18 cellular contexts compared by ENCODE assay signal in the genomic region with DNA sequence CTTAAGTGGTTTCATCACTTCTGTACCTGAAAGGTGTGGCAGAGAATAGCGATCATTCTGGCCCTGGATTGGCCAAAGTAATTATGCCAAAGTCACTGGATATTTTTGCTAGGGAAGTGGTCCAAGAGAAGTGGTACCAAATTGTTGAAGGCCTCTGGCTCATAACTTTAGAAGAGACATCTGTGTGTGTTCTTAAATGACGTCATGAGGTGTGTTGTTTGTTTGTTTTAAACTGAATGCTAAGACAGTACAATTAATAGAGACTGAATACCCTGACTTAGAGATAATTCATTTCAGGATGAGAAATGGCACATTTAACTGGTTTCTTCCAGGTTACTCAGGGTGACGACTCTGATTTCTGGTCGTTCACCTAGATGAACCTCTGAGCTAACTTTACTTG. TPM values are rescaled to one million over a fixed set of nuclear protein-coding genes. Genes with fewer than 3 reads are reported as not detected.
DNase-seq lines count a peak whose midpoint lies in the region; ATAC-seq and TF ChIP-seq lines count a peak whose summit lies in the region.
"Had no signal": no experiment of that assay in that cellular context is flagged by ENCODE, and none has a peak within 500 bp of the region (broad histone marks: within the 10 kb centered on the region; RNA-seq: fewer than 3 reads in every experiment).

No MANE protein-coding gene starts in this region.

- no peak for DNase-seq in activated CD4-positive, alpha-beta T cell treated with anti-CD3 and anti-CD28 coated beads, Interleukin-2, amount 10 ng/mL, durations not matched to agents 24 days and 14 days
- no peak for DNase-seq in activated CD4-positive, alpha-beta T cell treated with anti-CD3 and anti-CD28 coated beads for 48 hours
- DNase-seq in effector memory CD8-positive, alpha-beta T cell, result no peak
- DNase-seq in GM13977 (ENCODE audit: low spot score) (no peak), A172 (ENCODE audit: low spot score) (no peak), sigmoid colon (no peak)
- DNase-seq: effector CD4-positive, alpha-beta T cell; KG1; NCI-H1436 treated with DMSO at 0.1 percent for 48 hours; small intestine; upper lobe of left lung had no signal

- H3K27me3 Mint-ChIP-seq in activated CD4-positive, alpha-beta T cell treated with anti-CD3 and anti-CD28 coated beads, Interleukin-2, amount 10 ng/mL, durations not matched to agents 24 days and 14 days, result no peaks in the 10 kb centered on the region
- no peaks in the 10 kb centered on the region for H3K27me3 Mint-ChIP-seq in effector memory CD8-positive, alpha-beta T cell

- in situ Hi-C loops in GM13977 (cut with MboI; ENCODE audit: low pct_unique_long_range_greater_than_20kb, low sequenced_read_pairs, unreplicated experiment), result no loop called here

- H2AFZ ChIP-seq in Loucy (ENCODE audit: low read length), result no peak overlapping the region
- H2AFZ ChIP-seq: hepatocyte, parathyroid adenoma had no signal

- H3K9me3 ChIP-seq in Loucy (ENCODE audit: insufficient read depth, low read depth, low read length), result no peaks in the 10 kb centered on the region
- no peaks in the 10 kb centered on the region for H3K9me3 ChIP-seq in skeletal muscle satellite cell (replicated peaks; ENCODE audit: low read length)
- H3K9me3 ChIP-seq in sigmoid colon, result no peaks in the 10 kb centered on the region
- H3K9me3 ChIP-seq: upper lobe of left lung had no signal

- no peak overlapping the region for H3K27ac ChIP-seq in sigmoid colon
- H3K27ac ChIP-seq: hepatocyte, HL-60, parathyroid adenoma had no signal

- peaks cover 76% of the 10 kb centered on the region for H4K20me1 ChIP-seq in Loucy (ENCODE audit: insufficient read depth, low read length, poor library complexity, severe bottlenecking)

- intact Hi-C loops in activated CD4-positive, alpha-beta T cell treated with anti-CD3 and anti-CD28 coated beads, Interleukin-2, amount 10 ng/mL, durations not matched to agents 24 days and 14 days (cut with micrococcal nuclease), result no loop called here
- intact Hi-C loops in sigmoid colon (cut with DNase I), result no loop called here

- H3K36me3 ChIP-seq in Loucy (ENCODE audit: insufficient read depth, low read length) (no peaks in the 10 kb centered on the region), skeletal muscle satellite cell (ENCODE audit: insufficient read depth, low read length) (peaks cover 21% of the 10 kb centered on the region), sigmoid colon (no peaks in the 10 kb centered on the region)

- 75 to 85% methylated on average over 4 of the region's 4 CpGs for WGBS in sigmoid colon, 2 donors

- peak overlapping the region; percentile 96 for H3K4me2 ChIP-seq in Loucy (ENCODE audit: low read depth, low read length, poor library complexity, severe bottlenecking)
- H3K4me2 ChIP-seq in skeletal muscle satellite cell (ENCODE audit: low read length), result peak overlapping the region; percentile 99

- peaks cover 47% of the 10 kb centered on the region for H3K4me1 Mint-ChIP-seq in activated CD4-positive, alpha-beta T cell treated with anti-CD3 and anti-CD28 coated beads, Interleukin-2, amount 10 ng/mL, durations not matched to agents 24 days and 14 days
- peaks cover 39 to 58% of the 10 kb centered on the region in 2 donors for H3K4me1 Mint-ChIP-seq in effector memory CD8-positive, alpha-beta T cell (ENCODE audit: low read depth in 2 of 2)

- H3K4me1 ChIP-seq in Loucy (ENCODE audit: insufficient read depth, low read length, poor library complexity, severe bottlenecking) (peaks cover 72% of the 10 kb centered on the region), skeletal muscle satellite cell (ENCODE audit: control insufficient read depth, insufficient read depth, low read length) (peaks cover 31% of the 10 kb centered on the region), sigmoid colon (peaks cover 0 to 56% (median 47%) of the 10 kb centered on the region in 4 donors)

- H3K4me3 ChIP-seq in Loucy (ENCODE audit: low read length, poor library complexity, severe bottlenecking), result peak overlapping the region; percentile 94
- H3K4me3 ChIP-seq in skeletal muscle satellite cell (ENCODE audit: low read length), result no peak overlapping the region
- no peak overlapping the region for H3K4me3 ChIP-seq in sigmoid colon
- H3K4me3 ChIP-seq: hepatocyte, upper lobe of left lung had no signal

- no peaks in the 10 kb centered on the region for H3K9me2 ChIP-seq in Loucy (replicated peaks; ENCODE audit: low read depth, low read length)

- H3K9ac ChIP-seq in Loucy (ENCODE audit: low read depth, low read length, poor library complexity, severe bottlenecking) (peak overlapping the region; percentile 96), skeletal muscle satellite cell (ENCODE audit: low read depth, low read length) (no peak overlapping the region)
- H3K9ac ChIP-seq: parathyroid adenoma had no signal

- TF ChIP-seq POLR2A in sigmoid colon (IDR thresholded peaks at IDR 0.05), result no peak

- TF ChIP-seq EP300 in sigmoid colon (IDR thresholded peaks at IDR 0.05), result no peak

- H3K27ac Mint-ChIP-seq in activated CD4-positive, alpha-beta T cell treated with anti-CD3 and anti-CD28 coated beads, Interleukin-2, amount 10 ng/mL, durations not matched to agents 24 days and 14 days, result no peak overlapping the region
- H3K27ac Mint-ChIP-seq in effector memory CD8-positive, alpha-beta T cell, result peak overlapping the region; percentile 16 to 96

- no peaks in the 10 kb centered on the region for H3F3A ChIP-seq in Loucy (ENCODE audit: low read depth)

- H3K27me3 ChIP-seq in Loucy (ENCODE audit: insufficient read depth, low read length, poor library complexity, severe bottlenecking), result peaks cover 7% of the 10 kb centered on the region
- H3K27me3 ChIP-seq in skeletal muscle satellite cell (ENCODE audit: control insufficient read depth, insufficient read depth, low read length), result no peaks in the 10 kb centered on the region
- no peaks in the 10 kb centered on the region for H3K27me3 ChIP-seq in sigmoid colon
- H3K27me3 ChIP-seq: hepatocyte, upper lobe of left lung had no signal

- no peak for ATAC-seq in effector memory CD8-positive, alpha-beta T cell (replicated peaks)
- ATAC-seq: activated CD4-positive, CD25-positive, alpha-beta regulatory T cell treated with anti-CD3 and anti-CD28 coated beads, Interleukin-2, amount 50 U/mL, for 24 hours had no signal

- peak overlapping the region; percentile 15 for H3K4me3 Mint-ChIP-seq in activated CD4-positive, alpha-beta T cell treated with anti-CD3 and anti-CD28 coated beads, Interleukin-2, amount 10 ng/mL, durations not matched to agents 24 days and 14 days
- H3K4me3 Mint-ChIP-seq in effector memory CD8-positive, alpha-beta T cell, result no peak overlapping the region
- H3K4me3 Mint-ChIP-seq: mesothelial cell of epicardium had no signal

- H3K9me3 Mint-ChIP-seq in activated CD4-positive, alpha-beta T cell treated with anti-CD3 and anti-CD28 coated beads, Interleukin-2, amount 10 ng/mL, durations not matched to agents 24 days and 14 days, result no peaks in the 10 kb centered on the region
- no peaks in the 10 kb centered on the region for H3K9me3 Mint-ChIP-seq in effector memory CD8-positive, alpha-beta T cell

- H3K79me2 ChIP-seq in Loucy (ENCODE audit: insufficient read depth, low read length), result peaks cover 82% of the 10 kb centered on the region

- peaks cover 36% of the 10 kb centered on the region for H3K36me3 Mint-ChIP-seq in activated CD4-positive, alpha-beta T cell treated with anti-CD3 and anti-CD28 coated beads, Interleukin-2, amount 10 ng/mL, durations not matched to agents 24 days and 14 days (ENCODE audit: low read depth)
- H3K36me3 Mint-ChIP-seq in effector memory CD8-positive, alpha-beta T cell (ENCODE audit: insufficient read depth), result peaks cover 7% of the 10 kb centered on the region

- TF ChIP-seq CTCF in Loucy (conservative IDR thresholded peaks at IDR 0.05; ENCODE audit: low read length), result no peak
- TF ChIP-seq CTCF in GM13977 (IDR thresholded peaks at IDR 0.05; ENCODE audit: extremely low read depth, insufficient read depth, missing control alignments), result no peak
- TF ChIP-seq CTCF in sigmoid colon (IDR thresholded peaks at IDR 0.05), result no peak

RNA-seq across cellular contexts. Expression of gene VAPB, which starts 3.3 kb away (rescaled TPM):
- 35.0 and 36.5 TPM in 2 replicates for total RNA-seq in activated CD4-positive, alpha-beta T cell treated with anti-CD3 and anti-CD28 coated beads, Interleukin-2, amount 10 ng/mL, durations not matched to agents 24 days and 14 days
- total RNA-seq in skeletal muscle satellite cell (2012; rRNA removed), result 10.9 and 12.9 TPM in 2 replicates
- total RNA-seq in A172 (2014; rRNA removed; shearing (Covaris generic)), result 9.2 and 10.0 TPM in 2 replicates
- 10 to 100 TPM; 23.4 to 42.1 (median 32.7) TPM for total RNA-seq in sigmoid colon
- polyA plus RNA-seq in sigmoid colon, result 10 to 100 TPM; 33.0 to 47.6 (median 39.7) TPM
